In the genomic region with DNA sequence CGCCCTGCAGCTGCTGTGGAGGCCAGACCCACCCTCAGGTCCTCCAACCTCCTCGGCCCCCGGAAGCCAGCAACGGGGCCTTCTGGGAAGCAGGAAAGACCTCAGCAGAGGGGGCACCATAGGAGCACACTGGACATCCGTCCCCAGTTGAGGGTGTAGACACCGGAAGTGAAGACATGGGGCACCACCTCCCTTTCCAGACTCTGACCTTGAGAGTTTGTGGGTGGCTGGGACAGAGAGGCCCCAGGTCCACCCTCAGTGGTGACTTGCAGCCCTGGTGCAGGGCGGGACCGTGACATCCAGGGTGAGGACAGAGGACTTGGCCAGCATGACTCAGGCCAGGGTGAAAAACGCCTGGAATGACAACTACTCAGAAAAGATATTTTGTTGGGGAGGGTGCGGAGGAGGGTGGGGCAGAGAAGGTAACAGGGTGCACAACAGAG, we compare ENCODE assay signal across 8 cellular contexts. TPM values are rescaled to one million over a fixed set of nuclear protein-coding genes. Genes with fewer than 3 reads are reported as not detected.
DNase-seq lines count a peak whose midpoint lies in the region; ATAC-seq and FAIRE-seq lines count a peak whose summit lies in the region.

No MANE protein-coding gene starts in this region.

- 74% methylated on average over 10 of the region's 10 CpGs for WGBS in HUES64
- 24 to 41% (median 41%) methylated on average over 9 to 10 of the region's 10 CpGs for WGBS in small intestine, 3 donors

- peak; percentile 85 for DNase-seq in small intestine
- no peak for DNase-seq in T-helper 9 cell
- DNase-seq in effector CD8-positive, alpha-beta T cell (lab: John Stamatoyannopoulos, UW): no peak

- no peak for FAIRE-seq in small intestine (lab: Jason Lieb, UNC)

- peaks cover 18% of the 10 kb centered on the region; the same call in 1 of the 2 replicates for H3K4me1 ChIP-seq in HUES64 (ENCODE audit: insufficient read depth, low read length)
- H3K4me1 ChIP-seq in iPS-20b (ENCODE audit: insufficient read depth, low read length): peaks cover 18% of the 10 kb centered on the region
- H3K4me1 ChIP-seq in small intestine (ENCODE audit: control insufficient read depth in 2 of 2, insufficient read depth in 1 of 2, low read depth in 1 of 2, low read length in 1 of 2): peaks cover 3 to 9% of the 10 kb centered on the region in 2 donors

- H3K9me3 ChIP-seq in HUES64 (ENCODE audit: insufficient read depth, low read depth, low read length) (no peaks in the 10 kb centered on the region), iPS-20b (ENCODE audit: insufficient read depth, low read depth, low read length) (no peaks in the 10 kb centered on the region), small intestine (ENCODE audit: control insufficient read depth, low read depth) (no peaks in the 10 kb centered on the region)

- no peak overlapping the region for H3K4me3 ChIP-seq in HUES64 (ENCODE audit: low read length)
- H3K4me3 ChIP-seq in iPS-20b (ENCODE audit: low read length): no peak overlapping the region; the same call in 1 of the 2 replicates
- no peak overlapping the region for H3K4me3 ChIP-seq in small intestine (ENCODE audit: low read depth in 1 of 2, low read length in 2 of 2)

- peak overlapping the region; percentile 54; the same call in 1 of the 2 replicates for H3K9ac ChIP-seq in HUES64 (ENCODE audit: low read depth, low read length)
- peak overlapping the region; percentile 50; the same call in 1 of the 2 replicates for H3K9ac ChIP-seq in iPS-20b (ENCODE audit: low read depth, low read length)

- H3K27me3 ChIP-seq in HUES64 (ENCODE audit: insufficient read depth, low read length) (no peaks in the 10 kb centered on the region), iPS-20b (ENCODE audit: insufficient read depth, low read length) (no peaks in the 10 kb centered on the region), small intestine (ENCODE audit: control insufficient read depth in 2 of 2, insufficient read depth in 2 of 2, low read length in 2 of 2) (no peaks in the 10 kb centered on the region)

- H3K36me3 ChIP-seq in HUES64 (ENCODE audit: insufficient read depth, low read length): no peaks in the 10 kb centered on the region
- no peaks in the 10 kb centered on the region for H3K36me3 ChIP-seq in iPS-20b (ENCODE audit: insufficient read depth, low read depth, low read length)
- H3K36me3 ChIP-seq in small intestine (ENCODE audit: control insufficient read depth in 2 of 2, insufficient read depth in 2 of 2, low read length in 2 of 2): no peaks in the 10 kb centered on the region

- H3K27ac ChIP-seq in HUES64 (ENCODE audit: low read depth, low read length): peak overlapping the region; percentile 49
- H3K27ac ChIP-seq in angular gyrus (ENCODE audit: low read depth, low read length): peak overlapping the region; percentile 99
- no peak overlapping the region for H3K27ac ChIP-seq in iPS-20b (ENCODE audit: low read length)
- H3K27ac ChIP-seq in small intestine (ENCODE audit: low read depth in 1 of 2, low read length in 1 of 2): peak overlapping the region; percentile 77 to 90

- no peak for ATAC-seq in HG03432 (IDR thresholded peaks at IDR 0.05; ENCODE audit: unreplicated experiment)
- no peak for ATAC-seq in GM21367 (IDR thresholded peaks at IDR 0.05; ENCODE audit: unreplicated experiment)

RNA-seq across cellular contexts. Expression of a gene that starts 19.9 kb away (rescaled TPM):
- polyA plus RNA-seq in HUES64 (2013, experiment 1 of 2): 0.10 TPM
- 0.19 TPM for polyA plus RNA-seq in HUES64 (2013, experiment 2 of 2)
- polyA plus RNA-seq in small intestine: under 1 TPM in 1 of 3 donors, not detected in 2; 0.25 TPM

RNA-seq across cellular contexts. Expression of a gene that starts 42.1 kb away (rescaled TPM):
- polyA plus RNA-seq in HUES64 (2013, experiment 1 of 2): 25.5 TPM
- polyA plus RNA-seq in HUES64 (2013, experiment 2 of 2): 30.2 TPM
- polyA plus RNA-seq in small intestine: 10 to 100 TPM; 12.7 to 84.6 (median 18.1) TPM

RNA-seq across cellular contexts. Expression of a gene that starts 42.5 kb away (rescaled TPM):
- polyA plus RNA-seq in HUES64 (2013, experiment 1 of 2): 34.8 TPM
- 28.7 TPM for polyA plus RNA-seq in HUES64 (2013, experiment 2 of 2)
- polyA plus RNA-seq in small intestine: 10 to 100 TPM in 2 of 3 donors, 1 to 10 TPM in 1; 8.1 to 19.6 (median 18.6) TPM
